In genomic region chr19:16207490-16208025, GRCh38 we compare ENCODE assay signal across 29 cellular contexts. TPM values are rescaled to one million over a fixed set of nuclear protein-coding genes. Genes with fewer than 3 reads are reported as not detected.
DNase-seq lines count a peak whose midpoint lies in the region; ATAC-seq and TF ChIP-seq lines count a peak whose summit lies in the region.
"Had no signal": no experiment of that assay in that cellular context is flagged by ENCODE, and none has a peak within 500 bp of the region (broad histone marks: within the 10 kb centered on the region; RNA-seq: fewer than 3 reads in every experiment).

No MANE protein-coding gene starts in this region.

- no peak for TF ChIP-seq RAD21 in SK-N-SH (IDR thresholded peaks at IDR 0.05; ENCODE audit: low read length)

- H3K4me1 ChIP-seq in SK-N-SH (ENCODE audit: control insufficient read depth in 1 of 2, insufficient read depth in 2 of 2, low read depth in 1 of 2, low read length in 1 of 2), result peaks cover 0 to 14% of the 10 kb centered on the region in 2 experiments; a peak in 1 of 4 replicates
- H3K4me1 ChIP-seq in stomach, result peaks cover 0 to 15% (median 4%) of the 10 kb centered on the region in 4 donors
- H3K4me1 ChIP-seq: foreskin keratinocyte, left lung had no signal

- peaks cover 93% of the 10 kb centered on the region for H3K36me3 Mint-ChIP-seq in activated T-cell treated with anti-CD3 and anti-CD28 coated beads, Interleukin-2, amount 50 U/mL, for 24 hours (ENCODE audit: low read depth)
- H3K36me3 Mint-ChIP-seq in activated naive CD8-positive, alpha-beta T cell treated with anti-CD3 and anti-CD28 coated beads, Interleukin-2, amount 10 ng/mL, durations not matched to agents 7 days and 5 days, result peaks cover 56% of the 10 kb centered on the region
- peaks cover 97% of the 10 kb centered on the region for H3K36me3 Mint-ChIP-seq in stimulated activated effector memory CD8-positive, alpha-beta T cell treated with anti-CD3 and anti-CD28 coated beads, Interleukin-12 subunit alpha, Interleukin-12 subunit beta, amount 100 ng/mL, for 72 hours

- peaks cover 6% of the 10 kb centered on the region for H3K9me3 Mint-ChIP-seq in activated T-cell treated with anti-CD3 and anti-CD28 coated beads, Interleukin-2, amount 50 U/mL, for 24 hours
- no peaks in the 10 kb centered on the region for H3K9me3 Mint-ChIP-seq in activated naive CD8-positive, alpha-beta T cell treated with anti-CD3 and anti-CD28 coated beads, Interleukin-2, amount 10 ng/mL, durations not matched to agents 7 days and 5 days
- H3K9me3 Mint-ChIP-seq in stimulated activated effector memory CD8-positive, alpha-beta T cell treated with anti-CD3 and anti-CD28 coated beads, Interleukin-12 subunit alpha, Interleukin-12 subunit beta, amount 100 ng/mL, for 72 hours, result no peaks in the 10 kb centered on the region
- H3K9me3 Mint-ChIP-seq: activated naive CD4-positive, alpha-beta T cell treated with anti-CD3 and anti-CD28 coated beads, Interleukin-2, amount 50 U/mL, for 24 hours; immature natural killer cell; mesothelial cell of epicardium; natural killer cell treated with Interleukin-12 subunit alpha and Interleukin-12 subunit beta and Interleukin-15 and Interleukin-18, amount 100 ng/mL, for 72 hours had no signal

- H4K20me1 ChIP-seq in SK-N-SH (ENCODE audit: insufficient read depth), result peaks cover 12% of the 10 kb centered on the region

- H3K9ac ChIP-seq in SK-N-SH, result no peak overlapping the region
- H3K9ac ChIP-seq: BLaER1 had no signal

- H3K27ac Mint-ChIP-seq in activated T-cell treated with anti-CD3 and anti-CD28 coated beads, Interleukin-2, amount 50 U/mL, for 24 hours, result peak overlapping the region; percentile 88
- peak overlapping the region; percentile 81 for H3K27ac Mint-ChIP-seq in activated naive CD8-positive, alpha-beta T cell treated with anti-CD3 and anti-CD28 coated beads, Interleukin-2, amount 10 ng/mL, durations not matched to agents 7 days and 5 days
- peak overlapping the region; percentile 87 for H3K27ac Mint-ChIP-seq in stimulated activated effector memory CD8-positive, alpha-beta T cell treated with anti-CD3 and anti-CD28 coated beads, Interleukin-12 subunit alpha, Interleukin-12 subunit beta, amount 100 ng/mL, for 72 hours
- H3K27ac Mint-ChIP-seq: mesothelial cell of epicardium had no signal

- intact Hi-C loops in stomach (cut with DNase I; ENCODE audit: low total_unique reads), result no loop called here

- CTCF ChIA-PET in SK-N-SH (lab: Yijun Ruan, JAX), result no interaction called here

- H3K27ac ChIP-seq in SK-N-SH (ENCODE audit: low read depth in 2 of 2, low read length in 1 of 2) (no peak overlapping the region), stomach (no peak overlapping the region)
- H3K27ac ChIP-seq: BLaER1, foreskin keratinocyte, hepatocyte, left lung, ovary had no signal

- no peaks in the 10 kb centered on the region for H3K27me3 Mint-ChIP-seq in activated T-cell treated with anti-CD3 and anti-CD28 coated beads, Interleukin-2, amount 50 U/mL, for 24 hours
- no peaks in the 10 kb centered on the region for H3K27me3 Mint-ChIP-seq in activated naive CD8-positive, alpha-beta T cell treated with anti-CD3 and anti-CD28 coated beads, Interleukin-2, amount 10 ng/mL, durations not matched to agents 7 days and 5 days
- H3K27me3 Mint-ChIP-seq: activated naive CD4-positive, alpha-beta T cell treated with anti-CD3 and anti-CD28 coated beads, Interleukin-2, amount 50 U/mL, for 24 hours; natural killer cell treated with Interleukin-12 subunit alpha and Interleukin-12 subunit beta and Interleukin-15 and Interleukin-18, amount 100 ng/mL, for 72 hours had no signal

- H3K4me3 ChIP-seq in SK-N-SH (ENCODE audit: low read depth in 2 of 2, low read length in 1 of 2), result no peak overlapping the region
- H3K4me3 ChIP-seq in stomach, result no peak overlapping the region
- H3K4me3 ChIP-seq: BLaER1, hepatocyte, left lung, ovary had no signal

- POLR2A ChIA-PET in activated naive CD8-positive, alpha-beta T cell treated with anti-CD3 and anti-CD28 coated beads, Interleukin-2, amount 10 ng/mL, durations not matched to agents 7 days and 5 days (lab: Charles Lee), result interaction anchor here (1.0 to 1.3 kb wide), 2 partner anchors 10 to 21 kb away, joined by 3 to 5 read pairs; partner anchors contain the start of gene AP1M1
- POLR2A ChIA-PET in SK-N-SH (lab: Yijun Ruan, JAX), result no interaction called here

- H3K79me2 ChIP-seq in SK-N-SH (ENCODE audit: insufficient read depth), result peaks cover 31% of the 10 kb centered on the region

- H3K9me3 ChIP-seq in SK-N-SH, result no peaks in the 10 kb centered on the region
- no peaks in the 10 kb centered on the region for H3K9me3 ChIP-seq in stomach
- H3K9me3 ChIP-seq: left lung had no signal

- H2AFZ ChIP-seq in SK-N-SH (ENCODE audit: low read depth), result no peak overlapping the region
- H2AFZ ChIP-seq: hepatocyte had no signal

- TF ChIP-seq EP300 in SK-N-SH (IDR thresholded peaks at IDR 0.05; ENCODE audit: borderline replicate concordance in 1 of 2, low read depth in 1 of 2, low read length in 1 of 2) (no peak), stomach (IDR thresholded peaks at IDR 0.05) (no peak)

- DNase-seq in activated T-cell treated with anti-CD3 and anti-CD28 coated beads, Interleukin-2, amount 50 U/mL, for 24 hours, result no peak
- DNase-seq in activated T-cell treated with anti-CD3 and anti-CD28 coated beads, Interleukin-2, amount 50 U/mL, for 48 hours, result no peak
- peak; percentile 14 for DNase-seq in MV-4-11 (lab: John Stamatoyannopoulos, UW)
- DNase-seq in activated naive CD8-positive, alpha-beta T cell treated with anti-CD3 and anti-CD28 coated beads, Interleukin-2, amount 10 ng/mL, durations not matched to agents 7 days and 5 days, result no peak
- no peak for DNase-seq in stimulated activated effector memory CD8-positive, alpha-beta T cell treated with anti-CD3 and anti-CD28 coated beads, Interleukin-12 subunit alpha, Interleukin-12 subunit beta, amount 100 ng/mL, for 72 hours (ENCODE audit: low spot score in 2 of 2)
- DNase-seq in SK-N-SH, result no peak
- no peak for DNase-seq in stomach
- no peak for DNase-seq in AG08395 (ENCODE audit: low spot score)
- DNase-seq: activated CD4-positive, CD25-positive, alpha-beta regulatory T cell treated with anti-CD3 and anti-CD28 coated beads, Interleukin-2, amount 50 U/mL, for 72 hours; effector memory CD4-positive, alpha-beta T cell; foreskin keratinocyte; H7; immature natural killer cell; left lung; MM.1S; NCI-H1694 treated with DMSO at 0.1 percent for 48 hours; NCI-H2227 treated with DMSO at 0.1 percent for 48 hours; NCI-H748 treated with DMSO at 0.1 percent for 48 hours; ovary; stimulated activated CD4-positive, alpha-beta T cell treated with anti-CD3 and anti-CD28 coated beads, Interleukin-12 subunit alpha, Interleukin-12 subunit beta, amount 100 ng/mL, for 4 hours had no signal

- H3K36me3 ChIP-seq in SK-N-SH (replicated peaks in 1 of 2; ENCODE audit: control insufficient read depth in 1 of 2, insufficient read depth in 2 of 2, low read length in 1 of 2) (peaks cover 37 to 68% of the 10 kb centered on the region in 2 experiments), stomach (peaks cover 65 to 100% (median 99%) of the 10 kb centered on the region in 4 donors)
- H3K36me3 ChIP-seq: ovary had no signal

- no peak for TF ChIP-seq POLR2A in stomach (IDR thresholded peaks at IDR 0.05)

- H3K4me2 ChIP-seq in SK-N-SH, result no peak overlapping the region
- H3K4me2 ChIP-seq: BLaER1, hepatocyte had no signal

- H3K27me3 ChIP-seq in SK-N-SH (ENCODE audit: insufficient read depth), result no peaks in the 10 kb centered on the region
- H3K27me3 ChIP-seq in stomach, result no peaks in the 10 kb centered on the region
- H3K27me3 ChIP-seq: BLaER1, foreskin keratinocyte, hepatocyte, left lung, ovary had no signal

- peaks cover 4% of the 10 kb centered on the region for H3F3A ChIP-seq in SK-N-SH (replicated peaks; ENCODE audit: insufficient read depth)

- no peak for ATAC-seq in activated naive CD8-positive, alpha-beta T cell treated with anti-CD3 and anti-CD28 coated beads, Interleukin-2, amount 10 ng/mL, durations not matched to agents 7 days and 5 days (ENCODE audit: low read depth)
- no peak for ATAC-seq in stimulated activated effector memory CD8-positive, alpha-beta T cell treated with anti-CD3 and anti-CD28 coated beads, Interleukin-12 subunit alpha, Interleukin-12 subunit beta, amount 100 ng/mL, for 72 hours
- ATAC-seq: foreskin keratinocyte; left lung; natural killer cell treated with Interleukin-12 subunit alpha and Interleukin-12 subunit beta and Interleukin-15 and Interleukin-18, amount 100 ng/mL, for 72 hours had no signal

- WGBS in SK-N-SH (ENCODE audit: low lambda C conversion rate), result 97% methylated on average over 10 of the region's 12 CpGs
- 85 to 93% (median 89%) methylated on average over 8 to 12 of the region's 12 CpGs for WGBS in stomach, 5 donors

- no peaks in the 10 kb centered on the region for H3K9me2 ChIP-seq in SK-N-SH

- peak overlapping the region; percentile 44 for H3K4me3 Mint-ChIP-seq in activated T-cell treated with anti-CD3 and anti-CD28 coated beads, Interleukin-2, amount 50 U/mL, for 24 hours
- peak overlapping the region; percentile 25 for H3K4me3 Mint-ChIP-seq in activated naive CD8-positive, alpha-beta T cell treated with anti-CD3 and anti-CD28 coated beads, Interleukin-2, amount 10 ng/mL, durations not matched to agents 7 days and 5 days
- peak overlapping the region; percentile 41 for H3K4me3 Mint-ChIP-seq in stimulated activated effector memory CD8-positive, alpha-beta T cell treated with anti-CD3 and anti-CD28 coated beads, Interleukin-12 subunit alpha, Interleukin-12 subunit beta, amount 100 ng/mL, for 72 hours
- H3K4me3 Mint-ChIP-seq: immature natural killer cell; mesothelial cell of epicardium; natural killer cell treated with Interleukin-12 subunit alpha and Interleukin-12 subunit beta and Interleukin-15 and Interleukin-18, amount 100 ng/mL, for 72 hours had no signal

- TF ChIP-seq CTCF in SK-N-SH (IDR thresholded peaks at IDR 0.05), result no peak
- TF ChIP-seq CTCF in stomach (IDR thresholded peaks at IDR 0.05), result no peak

- H3K4me1 Mint-ChIP-seq in activated T-cell treated with anti-CD3 and anti-CD28 coated beads, Interleukin-2, amount 50 U/mL, for 24 hours (ENCODE audit: low read depth), result peaks cover 70% of the 10 kb centered on the region
- peaks cover 38% of the 10 kb centered on the region for H3K4me1 Mint-ChIP-seq in activated naive CD8-positive, alpha-beta T cell treated with anti-CD3 and anti-CD28 coated beads, Interleukin-2, amount 10 ng/mL, durations not matched to agents 7 days and 5 days
- H3K4me1 Mint-ChIP-seq in stimulated activated effector memory CD8-positive, alpha-beta T cell treated with anti-CD3 and anti-CD28 coated beads, Interleukin-12 subunit alpha, Interleukin-12 subunit beta, amount 100 ng/mL, for 72 hours, result peaks cover 56% of the 10 kb centered on the region
- H3K4me1 Mint-ChIP-seq: mesothelial cell of epicardium had no signal

RNA-seq across cellular contexts. Expression of gene AP1M1, which starts 9.8 kb away (rescaled TPM):
- total RNA-seq in activated naive CD8-positive, alpha-beta T cell treated with anti-CD3 and anti-CD28 coated beads, Interleukin-2, amount 10 ng/mL, durations not matched to agents 7 days and 5 days, result 100 to 1,000 TPM; 132 to 135 TPM
- polyA plus RNA-seq in SK-N-SH (2012; rRNA removed) (101 and 133 TPM in 2 replicates), stomach (10 to 100 TPM; 24.2 to 32.8 (median 30.4) TPM)
- 68.9 and 107 TPM in 2 replicates for polyA plus RNA-seq in SK-N-SH (2012; cell fraction: cytosol; rRNA removed)
- polyA plus RNA-seq in SK-N-SH (2012; cell fraction: nucleus; rRNA removed), result 156 and 167 TPM in 2 replicates
- 10 to 100 TPM in 4 of 5 donors, 1 to 10 TPM in 1; 2.0 to 92.4 (median 27.1) TPM for total RNA-seq in stomach

RNA-seq across cellular contexts. Expression of gene FAM32A, which starts 22.3 kb away (rescaled TPM):
- total RNA-seq in activated naive CD8-positive, alpha-beta T cell treated with anti-CD3 and anti-CD28 coated beads, Interleukin-2, amount 10 ng/mL, durations not matched to agents 7 days and 5 days, result 10 to 100 TPM; 61.4 to 63.4 TPM
- polyA plus RNA-seq in SK-N-SH (2012; rRNA removed) (156 and 192 TPM in 2 replicates), stomach (100 to 1,000 TPM in 2 of 3 donors, 10 to 100 TPM in 1; 77.5 to 145 (median 102) TPM)
- 192 and 201 TPM in 2 replicates for polyA plus RNA-seq in SK-N-SH (2012; cell fraction: cytosol; rRNA removed)
- 107 and 115 TPM in 2 replicates for polyA plus RNA-seq in SK-N-SH (2012; cell fraction: nucleus; rRNA removed)
- 100 to 1,000 TPM in 2 of 5 donors, 10 to 100 TPM in 2, 1 to 10 TPM in 1; 8.2 to 175 (median 61.0) TPM for total RNA-seq in stomach

RNA-seq across cellular contexts. Expression of gene CIB3, which starts 34.2 kb away (rescaled TPM):
- total RNA-seq in activated naive CD8-positive, alpha-beta T cell treated with anti-CD3 and anti-CD28 coated beads, Interleukin-2, amount 10 ng/mL, durations not matched to agents 7 days and 5 days, result not detected
- not detected in 2 replicates for polyA plus RNA-seq in SK-N-SH (2012; rRNA removed)
- polyA plus RNA-seq in SK-N-SH (2012; cell fraction: cytosol; rRNA removed), result 0.14 TPM in 1 of 2 replicates, not detected in the other
- not detected in 2 replicates for polyA plus RNA-seq in SK-N-SH (2012; cell fraction: nucleus; rRNA removed)
- total RNA-seq in stomach, result not detected
- polyA plus RNA-seq in stomach, result not detected
- total RNA-seq: A673, foreskin keratinocyte, H7, hepatocyte, left lung, mesothelial cell of epicardium, ovary, subcutaneous adipose tissue, urinary bladder had no signal
- polyA plus RNA-seq: esophagus, foreskin keratinocyte, hepatocyte, immature natural killer cell, ovary, urinary bladder had no signal
